ENCODE assay signal across 8 cellular contexts in the genomic region with DNA sequence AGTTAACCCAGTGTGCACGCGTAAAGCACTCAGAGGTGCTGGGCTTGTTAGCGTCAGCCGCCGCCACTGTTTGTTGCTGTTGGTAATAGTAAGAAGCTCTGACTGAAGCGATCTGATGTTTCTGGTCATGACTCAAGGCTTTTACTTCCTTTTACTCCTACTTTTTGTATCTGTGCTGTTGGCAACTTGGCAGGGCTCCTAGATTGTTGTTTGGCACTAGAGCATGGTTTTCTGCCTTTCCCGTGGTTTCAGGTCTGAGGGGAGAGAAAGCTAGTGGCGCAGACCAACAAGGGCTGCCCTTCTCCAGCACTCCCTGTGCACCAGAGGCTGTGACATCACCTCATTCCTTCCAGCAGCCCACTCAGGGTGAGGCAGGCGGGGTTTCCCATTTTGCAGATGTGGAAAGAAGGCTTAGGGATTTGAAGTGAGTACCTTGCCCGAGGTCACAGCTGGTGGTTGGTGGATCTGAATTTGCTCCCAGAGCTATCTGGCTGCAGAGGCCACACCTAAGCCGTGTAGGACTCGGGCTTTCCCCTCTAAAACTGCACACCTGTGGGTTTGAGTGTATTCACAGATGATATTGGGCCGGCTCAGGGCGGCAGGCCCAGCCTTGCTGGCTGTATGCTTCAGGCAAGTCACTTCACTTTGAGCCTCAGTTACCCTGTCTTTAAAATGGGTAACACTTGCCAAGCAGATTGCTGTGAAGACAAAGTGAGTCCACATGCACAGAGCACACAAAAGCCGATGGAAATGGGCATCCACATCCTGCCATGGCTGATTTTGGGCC. TPM values are rescaled to one million over a fixed set of nuclear protein-coding genes. Genes with fewer than 3 reads are reported as not detected.
DNase-seq lines count a peak whose midpoint lies in the region; ATAC-seq, FAIRE-seq and TF ChIP-seq lines count a peak whose summit lies in the region.

No MANE protein-coding gene starts in this region.

- no peak overlapping the region for H3K4me3 ChIP-seq in K562

- CTCF ChIA-PET in K562 (lab: Yijun Ruan, JAX; ENCODE audit: low intra/inter-chr PET ratio): no interaction called here

- intact Hi-C loops in K562 (cut with micrococcal nuclease): no loop called here

- H2AFZ ChIP-seq in K562 (ENCODE audit: low read depth, low read length): no peak overlapping the region

- no peak overlapping the region for H3K4me2 ChIP-seq in K562 (ENCODE audit: insufficient read depth, low read length)

- peaks cover 69% of the 10 kb centered on the region for H3K79me2 ChIP-seq in K562 (ENCODE audit: control insufficient read depth, insufficient read depth, low read length)

- in situ Hi-C loops in K562 (cut with MboI): no loop called here

- H3K27ac ChIP-seq in K562 (ENCODE audit: extremely low read depth, low read depth, low read length): no peak overlapping the region

- H3K9ac ChIP-seq in K562 (ENCODE audit: insufficient read depth in 1 of 2, low read depth in 2 of 2, low read length in 2 of 2): peak overlapping the region in 1 of 2 experiments; percentile 24; a peak in 2 of 4 replicates

- no peaks in the 10 kb centered on the region for H3K27me3 ChIP-seq in K562 (ENCODE audit: control insufficient read depth in 2 of 2, insufficient read depth in 2 of 2, low read length in 2 of 2)

- peaks cover 21% of the 10 kb centered on the region for H4K20me1 ChIP-seq in K562 (replicated peaks; ENCODE audit: control insufficient read depth, insufficient read depth, low read length)

- peaks cover 11% of the 10 kb centered on the region for H3K36me3 Mint-ChIP-seq in memory B cell

- ATAC-seq in K562 (no peak), memory B cell (ENCODE audit: low read depth) (peak; percentile 30), GM18505 (IDR thresholded peaks at IDR 0.05; ENCODE audit: unreplicated experiment) (no peak)

- H3K4me1 Mint-ChIP-seq in memory B cell: peaks cover 35% of the 10 kb centered on the region

- H3K4me1 ChIP-seq in K562 (replicated peaks in 1 of 2; ENCODE audit: control insufficient read depth in 2 of 2, insufficient read depth in 2 of 2, low read length in 2 of 2): peaks cover 22 to 25% of the 10 kb centered on the region in 2 experiments; a peak in 4 of 5 replicates

- TF ChIP-seq CTCF in K562 (IDR thresholded peaks at IDR 0.05 in 2 of 3, conservative IDR thresholded peaks at IDR 0.05 in 1 of 3; ENCODE audit: insufficient read depth in 2 of 3, low read depth in 1 of 3, low read length in 3 of 3): no peak

- DNase-seq in AG08396 (ENCODE audit: low spot score) (peak; percentile 79), HS-5 (ENCODE audit: low read depth) (peak; percentile 51), K562 (ENCODE audit: extremely low read depth in 1 of 4, low spot score in 3 of 4) (no peak), memory B cell (ENCODE audit: low spot score in 2 of 2) (no peak), T1000 (lab: John Stamatoyannopoulos, UW) (no peak), NCI-H748 (lab: John Stamatoyannopoulos, UW; ENCODE audit: unreplicated experiment) (no peak), NCI-H82 treated with DMSO at 0.1 percent for 48 hours (lab: John Stamatoyannopoulos, UW; ENCODE audit: unreplicated experiment) (no peak)

- H3K4me3 Mint-ChIP-seq in memory B cell: peak overlapping the region; percentile 11

- H3K9me3 ChIP-seq in K562 (replicated peaks; ENCODE audit: control insufficient read depth, insufficient read depth, low read depth, low read length): no peaks in the 10 kb centered on the region

- no peak for TF ChIP-seq EP300 in K562 (IDR thresholded peaks at IDR 0.05; ENCODE audit: low read length)

- 88% methylated on average over 14 of the region's 15 CpGs for WGBS in K562 (ENCODE audit: insufficient coverage, low coverage, missing lambda C conversion rate)

- FAIRE-seq in K562 (lab: Jason Lieb, UNC): no peak

- peak overlapping the region; percentile 88 for H3K27ac Mint-ChIP-seq in memory B cell

- POLR2A ChIA-PET in K562 (lab: Yijun Ruan, JAX): interaction anchor here (1.0 to 1.8 kb wide), 3 partner anchors 9 to 86 kb away, joined by 3 to 5 read pairs (median 4); no protein-coding TSS in a partner anchor

- no peak for TF ChIP-seq RAD21 in K562 (CRISPR knock-in tag; conservative IDR thresholded peaks at IDR 0.05 in 1 of 2, IDR thresholded peaks at IDR 0.05 in 1 of 2)

- H3K9me3 Mint-ChIP-seq in memory B cell: no peaks in the 10 kb centered on the region

- TF ChIP-seq POLR2A in K562 (conservative IDR thresholded peaks at IDR 0.05) (no peak), GM18505 (IDR thresholded peaks at IDR 0.05; ENCODE audit: borderline replicate concordance, extremely low read depth, insufficient read depth, insufficient read length) (no peak)

- peaks cover 5% of the 10 kb centered on the region for H3K9me1 ChIP-seq in K562 (ENCODE audit: control insufficient read depth, insufficient read depth, low read length)

- peaks cover 71% of the 10 kb centered on the region for H3K36me3 ChIP-seq in K562 (ENCODE audit: control insufficient read depth, insufficient read depth, low read length)

- H3K27me3 Mint-ChIP-seq in memory B cell: no peaks in the 10 kb centered on the region

- BruUV-seq in K562 (replicated peaks; lab: Mats Ljungman, UMichigan): no TSS peak

TF ChIP-seq in K562, 482 proteins besides CTCF, POLR2A, EP300 and RAD21:
- TF ChIP-seq, protein P1, sequence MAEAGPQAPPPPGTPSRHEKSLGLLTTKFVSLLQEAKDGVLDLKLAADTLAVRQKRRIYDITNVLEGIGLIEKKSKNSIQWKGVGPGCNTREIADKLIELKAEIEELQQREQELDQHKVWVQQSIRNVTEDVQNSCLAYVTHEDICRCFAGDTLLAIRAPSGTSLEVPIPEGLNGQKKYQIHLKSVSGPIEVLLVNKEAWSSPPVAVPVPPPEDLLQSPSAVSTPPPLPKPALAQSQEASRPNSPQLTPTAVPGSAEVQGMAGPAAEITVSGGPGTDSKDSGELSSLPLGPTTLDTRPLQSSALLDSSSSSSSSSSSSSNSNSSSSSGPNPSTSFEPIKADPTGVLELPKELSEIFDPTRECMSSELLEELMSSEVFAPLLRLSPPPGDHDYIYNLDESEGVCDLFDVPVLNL (CRISPR knock-in tag; IDR thresholded peaks at IDR 0.05; ENCODE audit: low read depth): no peak
- TF ChIP-seq BCOR (IDR thresholded peaks at IDR 0.05) (peak; percentile 50; the same call in 1 of the 2 replicates), RBM25 (IDR thresholded peaks at IDR 0.05; ENCODE audit: low read depth, low read length, severe bottlenecking) (peak; percentile 26)

RNA-seq across cellular contexts. Expression of a gene that starts 51.2 kb away (rescaled TPM):
- total RNA-seq in K562 (2011; cell fraction: chromatin; rRNA removed; ENCODE audit: low replicate concordance): 12.9 and 18.0 TPM in 2 replicates
- 10.0 and 11.0 TPM in 2 replicates for total RNA-seq in K562 (2011; cell fraction: nucleolus; rRNA removed)
- 11.2 and 11.5 TPM in 2 replicates for total RNA-seq in K562 (2011; cell fraction: nucleoplasm; rRNA removed)
- total RNA-seq in K562 (2014; rRNA removed): 8.6 and 11.5 TPM in 2 replicates
- 6.3 and 7.5 TPM in 2 replicates for total RNA-seq in K562 (2014; rRNA removed; fragmentation: Illumina TruSeq; extraction: Trizol)
- 10.4 and 10.9 TPM in 2 replicates for total RNA-seq in K562 (2015; rRNA removed; fragmentation: Illumina TruSeq; extraction: Trizol)
- total RNA-seq in K562 (2021): 11.9 and 12.2 TPM in 2 replicates
- 3.8 and 4.2 TPM in 2 replicates for polyA plus RNA-seq in K562 (2011; rRNA removed)
- 4.6 and 5.4 TPM in 2 replicates for polyA plus RNA-seq in K562 (2011; cell fraction: cytosol; rRNA removed)
- polyA plus RNA-seq in K562 (2011; cell fraction: nucleus; rRNA removed): 4.7 and 8.2 TPM in 2 replicates
- 10.8 and 12.4 TPM in 2 replicates for polyA plus RNA-seq in K562 (2012)
- 9.2 and 11.8 TPM in 2 replicates for polyA plus RNA-seq in K562 (2014; fragmentation: Illumina TruSeq; extraction: Trizol)
- polyA plus RNA-seq in K562 (2014; fragmentation: Nextera tagmentation; extraction: Ambion mirVana): under 1 TPM; 0.55 to 0.81 TPM
- polyA plus RNA-seq in K562 (2014; rRNA removed): 7.4 and 7.7 TPM in 2 replicates
- 4.9 and 5.9 TPM in 2 replicates for polyA minus RNA-seq in K562 (2011; rRNA and poly(A)+ RNA removed)
- polyA minus RNA-seq in K562 (2011; cell fraction: cytosol; rRNA and poly(A)+ RNA removed): 5.5 and 5.6 TPM in 2 replicates
- 3.8 and 6.1 TPM in 2 replicates for polyA minus RNA-seq in K562 (2011; cell fraction: nucleus; rRNA and poly(A)+ RNA removed)

Comparison
In these comparisons a context has a peak if more than half of its experiments do, and no peak if none do; other contexts are left out.
1. DNase-seq: peak in AG08396 (single experiment) and HS-5 (single experiment); none in K562 (0 of 4), memory B cell (0 of 2), T1000 (single experiment), NCI-H748 (single experiment) and NCI-H82 treated with DMSO at 0.1 percent for 48 hours (single experiment).